In the genomic region with DNA sequence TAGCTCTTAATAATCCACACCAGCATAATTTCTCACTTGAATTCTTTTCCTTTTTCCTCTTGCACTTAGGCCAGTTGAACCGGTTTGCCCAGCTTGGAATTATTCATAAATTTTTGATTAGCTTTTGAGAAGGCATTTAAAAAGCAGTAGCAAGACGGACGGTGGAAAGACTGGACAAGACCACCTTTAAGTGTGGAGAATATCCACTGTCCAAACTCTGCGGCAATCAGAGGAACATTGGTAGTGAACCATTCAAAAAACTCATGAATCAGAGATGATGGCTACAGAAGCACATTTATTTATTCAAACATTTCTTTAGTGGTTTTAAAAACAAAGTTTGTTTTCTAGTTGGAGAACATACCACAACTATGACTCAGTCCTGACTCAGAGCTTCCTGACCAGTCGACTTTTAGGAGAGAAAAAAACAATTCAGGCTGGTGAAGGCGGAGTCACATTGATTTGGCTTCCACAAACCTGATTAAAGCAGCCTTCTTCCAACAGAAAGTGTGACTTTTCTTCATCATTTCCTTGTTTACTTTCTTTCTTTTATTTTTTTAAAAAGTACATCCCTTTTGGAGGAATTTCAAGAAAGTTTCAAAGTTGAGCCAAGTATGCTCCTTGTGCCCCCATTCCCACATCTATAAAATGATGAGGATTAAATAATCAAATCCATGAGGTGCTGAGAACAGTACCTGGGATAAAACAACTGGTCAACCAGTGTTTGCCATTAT, we compare ENCODE assay signal across 8 cellular contexts.
DNase-seq lines count a peak whose midpoint lies in the region; ATAC-seq and TF ChIP-seq lines count a peak whose summit lies in the region.

No MANE protein-coding gene starts in this region.

- H3K4me3 Mint-ChIP-seq in activated CD8-positive, alpha-beta memory T cell treated with anti-CD3 and anti-CD28 coated beads, Interleukin-2, amount 10 ng/mL, durations not matched to agents 7 days and 5 days = peak overlapping the region; percentile 71

- TF ChIP-seq CTCF in colonic mucosa (IDR thresholded peaks at IDR 0.05) = no peak
- TF ChIP-seq CTCF in right lobe of liver (IDR thresholded peaks at IDR 0.05) = no peak

- H3K9me3 Mint-ChIP-seq in activated CD8-positive, alpha-beta memory T cell treated with anti-CD3 and anti-CD28 coated beads, Interleukin-2, amount 10 ng/mL, durations not matched to agents 7 days and 5 days (ENCODE audit: low read depth) = peaks cover 2% of the 10 kb centered on the region

- DNase-seq in activated CD8-positive, alpha-beta memory T cell treated with anti-CD3 and anti-CD28 coated beads, Interleukin-2, amount 10 ng/mL, durations not matched to agents 7 days and 5 days = peak; percentile 78
- DNase-seq in activated CD8-positive, alpha-beta memory T cell treated with anti-CD3 and anti-CD28 coated beads, Interleukin-2, amount 50 U/mL, for 4 hours = no peak
- DNase-seq in RPMI8226 = peak; percentile 26
- peak; percentile 58 for DNase-seq in colonic mucosa
- peak in 1 of 3 donors; percentile 19 for DNase-seq in right lobe of liver
- no peak for DNase-seq in NCI-H82 treated with DMSO at 0.1 percent for 48 hours (lab: John Stamatoyannopoulos, UW; ENCODE audit: unreplicated experiment)

- H3K9me3 ChIP-seq in colonic mucosa (no peaks in the 10 kb centered on the region), right lobe of liver (no peaks in the 10 kb centered on the region)

- H3K9ac ChIP-seq in colonic mucosa (ENCODE audit: low read depth in 2 of 2, low read length in 2 of 2) = no peak overlapping the region

- CTCF ChIA-PET in activated CD8-positive, alpha-beta memory T cell treated with anti-CD3 and anti-CD28 coated beads, Interleukin-2, amount 10 ng/mL, durations not matched to agents 7 days and 5 days (lab: Charles Lee) = interaction anchor here (1.0 to 1.6 kb wide), 3 partner anchors 12 to 28 kb away, joined by 3 to 5 read pairs (median 3); no protein-coding TSS in a partner anchor

- no peaks in the 10 kb centered on the region for H3K27me3 Mint-ChIP-seq in activated CD8-positive, alpha-beta memory T cell treated with anti-CD3 and anti-CD28 coated beads, Interleukin-2, amount 10 ng/mL, durations not matched to agents 7 days and 5 days

- no peak for TF ChIP-seq POLR2A in right lobe of liver (IDR thresholded peaks at IDR 0.05)

- peaks cover 22% of the 10 kb centered on the region for H3K36me3 Mint-ChIP-seq in activated CD8-positive, alpha-beta memory T cell treated with anti-CD3 and anti-CD28 coated beads, Interleukin-2, amount 10 ng/mL, durations not matched to agents 7 days and 5 days

- peaks cover 6% of the 10 kb centered on the region for H3K4me1 ChIP-seq in colonic mucosa
- no peaks in the 10 kb centered on the region for H3K4me1 ChIP-seq in right lobe of liver
- no peaks in the 10 kb centered on the region for H3K4me1 ChIP-seq in urinary bladder (ENCODE audit: insufficient read depth)

- 37% methylated on average over 6 of the region's 6 CpGs for WGBS in right lobe of liver (ENCODE audit: insufficient coverage, low coverage, low lambda C conversion rate, missing lambda C conversion rate)
- 34% methylated on average over 6 of the region's 6 CpGs for WGBS in urinary bladder

- H3K27me3 ChIP-seq in colonic mucosa (no peaks in the 10 kb centered on the region), right lobe of liver (no peaks in the 10 kb centered on the region)

- H3K36me3 ChIP-seq in colonic mucosa = no peaks in the 10 kb centered on the region
- no peaks in the 10 kb centered on the region for H3K36me3 ChIP-seq in right lobe of liver
- no peaks in the 10 kb centered on the region for H3K36me3 ChIP-seq in urinary bladder (ENCODE audit: insufficient read depth)

- H3K27ac Mint-ChIP-seq in activated CD8-positive, alpha-beta memory T cell treated with anti-CD3 and anti-CD28 coated beads, Interleukin-2, amount 10 ng/mL, durations not matched to agents 7 days and 5 days = peak overlapping the region; percentile 93

- peak; percentile 56 for ATAC-seq in activated CD8-positive, alpha-beta memory T cell treated with anti-CD3 and anti-CD28 coated beads, Interleukin-2, amount 10 ng/mL, durations not matched to agents 7 days and 5 days
- ATAC-seq in right lobe of liver (peak; percentile 71 to 91 (median 74)), GM21526 (IDR thresholded peaks at IDR 0.05; ENCODE audit: low FRiP score, unreplicated experiment) (no peak)

- H3K4me3 ChIP-seq in colonic mucosa (no peak overlapping the region), right lobe of liver (no peak overlapping the region), urinary bladder (ENCODE audit: low read depth, low read length) (no peak overlapping the region)

- intact Hi-C loops in colonic mucosa (cut with DNase I) = no loop called here
- intact Hi-C loops in right lobe of liver (cut with DNase I) = no loop called here

- H3K4me1 Mint-ChIP-seq in activated CD8-positive, alpha-beta memory T cell treated with anti-CD3 and anti-CD28 coated beads, Interleukin-2, amount 10 ng/mL, durations not matched to agents 7 days and 5 days = peaks cover 80% of the 10 kb centered on the region

- H3K27ac ChIP-seq in colonic mucosa (peak overlapping the region; percentile 48), right lobe of liver (peak overlapping the region; percentile 50 to 73 (median 54)), urinary bladder (ENCODE audit: low read depth) (peak overlapping the region; percentile 45)

Comparison
In these comparisons a context has a peak if more than half of its experiments do, and no peak if none do; other contexts are left out.
1. DNase-seq: peak in activated CD8-positive, alpha-beta memory T cell treated with anti-CD3 and anti-CD28 coated beads, Interleukin-2, amount 10 ng/mL, durations not matched to agents 7 days and 5 days (single experiment), RPMI8226 (single experiment) and colonic mucosa (single experiment); none in activated CD8-positive, alpha-beta memory T cell treated with anti-CD3 and anti-CD28 coated beads, Interleukin-2, amount 50 U/mL, for 4 hours (single experiment) and NCI-H82 treated with DMSO at 0.1 percent for 48 hours (single experiment).
2. Peak in every context shown above with its lines, with median percentiles within 50 percentile points of each other: H3K27ac ChIP-seq.